Comparison of ENCODE assay signal across 24 cellular contexts in the genomic region with DNA sequence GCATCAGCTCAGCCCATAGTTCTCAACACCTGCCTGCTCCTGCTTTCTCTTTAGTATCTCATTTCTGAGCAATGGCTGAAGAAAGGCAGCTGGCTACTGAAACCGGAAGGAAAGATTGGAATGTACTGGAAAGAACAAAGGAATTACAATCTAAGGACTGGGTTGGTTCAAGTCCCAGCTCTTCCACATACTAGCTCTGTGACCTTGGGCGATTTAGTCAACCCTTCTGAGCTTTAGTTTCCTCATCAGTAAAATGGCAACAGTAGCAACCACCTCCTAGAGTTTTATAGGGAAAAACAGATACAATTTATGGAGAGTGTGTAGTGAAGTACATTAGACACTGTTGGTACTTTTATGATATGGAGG.
"Had no signal": no experiment of that assay in that cellular context is flagged by ENCODE, and none has a peak within 500 bp of the region (broad histone marks: within the 10 kb centered on the region; RNA-seq: fewer than 3 reads in every experiment).

No MANE protein-coding gene starts in this region.

- H3K27me3 Mint-ChIP-seq: activated CD4-positive, alpha-beta memory T cell treated with anti-CD3 and anti-CD28 coated beads, Interleukin-2, amount 10 ng/mL, durations not matched to agents 7 days and 5 days had no signal

- H3K27ac Mint-ChIP-seq: activated CD4-positive, alpha-beta memory T cell treated with anti-CD3 and anti-CD28 coated beads, Interleukin-2, amount 10 ng/mL, durations not matched to agents 7 days and 5 days; activated naive CD8-positive, alpha-beta T cell treated with anti-CD3 and anti-CD28 coated beads, Interleukin-2, amount 50 U/mL, for 24 hours; effector memory CD8-positive, alpha-beta T cell had no signal

- H3K4me3 Mint-ChIP-seq: activated CD4-positive, alpha-beta memory T cell treated with anti-CD3 and anti-CD28 coated beads, Interleukin-2, amount 10 ng/mL, durations not matched to agents 7 days and 5 days; activated naive CD8-positive, alpha-beta T cell treated with anti-CD3 and anti-CD28 coated beads, Interleukin-2, amount 50 U/mL, for 24 hours; central memory CD8-positive, alpha-beta T cell; effector memory CD8-positive, alpha-beta T cell; neural crest cell had no signal

- H3K4me1 ChIP-seq: upper lobe of right lung had no signal

- H3K27ac ChIP-seq: SK-N-MC, thoracic aorta, upper lobe of right lung had no signal

- H3K4me1 Mint-ChIP-seq: activated CD4-positive, alpha-beta memory T cell treated with anti-CD3 and anti-CD28 coated beads, Interleukin-2, amount 10 ng/mL, durations not matched to agents 7 days and 5 days; activated naive CD8-positive, alpha-beta T cell treated with anti-CD3 and anti-CD28 coated beads, Interleukin-2, amount 50 U/mL, for 24 hours; central memory CD8-positive, alpha-beta T cell had no signal

- H3K4me3 ChIP-seq: body of pancreas, lung, sigmoid colon, SK-N-MC, thoracic aorta, upper lobe of right lung had no signal

- ATAC-seq: activated naive CD8-positive, alpha-beta T cell treated with anti-CD3 and anti-CD28 coated beads, Interleukin-2, amount 50 U/mL, for 24 hours; body of pancreas; effector memory CD8-positive, alpha-beta T cell; left lobe of liver; upper lobe of right lung had no signal

- DNase-seq: activated CD4-positive, alpha-beta memory T cell treated with anti-CD3 and anti-CD28 coated beads, Interleukin-2, amount 10 ng/mL, durations not matched to agents 7 days and 5 days; activated CD4-positive, alpha-beta T cell treated with anti-CD3 and anti-CD28 coated beads for 48 hours; activated gamma-delta T cell; activated naive CD4-positive, alpha-beta T cell treated with anti-CD3 and anti-CD28 coated beads, Interleukin-2, amount 50 U/mL, for 16 hours; activated naive CD8-positive, alpha-beta T cell treated with anti-CD3 and anti-CD28 coated beads, Interleukin-2, amount 50 U/mL, for 24 hours; activated T-cell treated with anti-CD3 and anti-CD28 coated beads for 4 hours; anterior cingulate cortex; body of pancreas; dorsolateral prefrontal cortex; effector memory CD8-positive, alpha-beta T cell; foreskin fibroblast; posterior cingulate gyrus; retina; sigmoid colon; stimulated activated CD4-positive, alpha-beta T cell treated with anti-CD3 and anti-CD28 coated beads, Interleukin-4, amount 100 ng/mL, for 1 hour; stimulated activated naive CD4-positive, alpha-beta T cell; T-helper 2 cell; upper lobe of right lung had no signal

- H3K9me3 Mint-ChIP-seq: activated CD4-positive, alpha-beta memory T cell treated with anti-CD3 and anti-CD28 coated beads, Interleukin-2, amount 10 ng/mL, durations not matched to agents 7 days and 5 days; activated naive CD8-positive, alpha-beta T cell treated with anti-CD3 and anti-CD28 coated beads, Interleukin-2, amount 50 U/mL, for 24 hours; central memory CD8-positive, alpha-beta T cell; effector memory CD8-positive, alpha-beta T cell; neural crest cell had no signal

- H3K27me3 ChIP-seq: body of pancreas, dorsolateral prefrontal cortex, upper lobe of right lung had no signal

- H3K36me3 ChIP-seq: sigmoid colon, thoracic aorta, upper lobe of right lung had no signal

- H3K9me3 ChIP-seq: body of pancreas, sigmoid colon, thoracic aorta, upper lobe of right lung had no signal
